Comparison of ENCODE assay signal across 8 cellular contexts in genomic region chr6:35259946-35260626, GRCh38. TPM values are rescaled to one million over a fixed set of nuclear protein-coding genes. Genes with fewer than 3 reads are reported as not detected.
DNase-seq lines count a peak whose midpoint lies in the region; ATAC-seq, FAIRE-seq and TF ChIP-seq lines count a peak whose summit lies in the region.

No MANE protein-coding gene starts in this region.

- H3K79me2 ChIP-seq in OCI-LY7 (ENCODE audit: insufficient read depth, low read depth, low read length) (peaks cover 22% of the 10 kb centered on the region; the same call in 1 of the 2 replicates), neural progenitor cell (ENCODE audit: low read depth) (peaks cover 48% of the 10 kb centered on the region)

- H3K4me3 Mint-ChIP-seq in activated T-helper 1 cell treated with anti-CD3 and anti-CD28 coated beads, Interleukin-12 subunit alpha, Interleukin-12 subunit beta, Interleukin-2, Interleukin-4 antibody, amounts not matched to agents 30 ng/mL and 10 ng/mL and 1 ng/mL, durations not matched to agents 14 hours and 24 hours and 36 hours: peak overlapping the region; percentile 86
- peak overlapping the region; percentile 95 for H3K4me3 Mint-ChIP-seq in neural progenitor cell

- H2AFZ ChIP-seq in OCI-LY7 (ENCODE audit: low read length) (peak overlapping the region; percentile 62; the same call in 1 of the 2 replicates), neural progenitor cell (replicated peaks) (no peak overlapping the region)

- H3K27ac ChIP-seq in A549 (peak overlapping the region; percentile 93 to 100), OCI-LY7 (ENCODE audit: low read depth, low read length, poor library complexity, severe bottlenecking) (peak overlapping the region; percentile 63), neural progenitor cell (peak overlapping the region; percentile 82), stomach smooth muscle (ENCODE audit: low read length) (peak overlapping the region; percentile 95)

- no peaks in the 10 kb centered on the region for H3K9me3 Mint-ChIP-seq in activated T-helper 1 cell treated with anti-CD3 and anti-CD28 coated beads, Interleukin-12 subunit alpha, Interleukin-12 subunit beta, Interleukin-2, Interleukin-4 antibody, amounts not matched to agents 30 ng/mL and 10 ng/mL and 1 ng/mL, durations not matched to agents 14 hours and 24 hours and 36 hours
- H3K9me3 Mint-ChIP-seq in neural progenitor cell: no peaks in the 10 kb centered on the region

- H4K20me1 ChIP-seq in OCI-LY7 (ENCODE audit: insufficient read depth, low read length): no peaks in the 10 kb centered on the region
- peaks cover 8% of the 10 kb centered on the region for H4K20me1 ChIP-seq in neural progenitor cell (ENCODE audit: low read depth)

- POLR2A ChIA-PET in A549 (lab: Yijun Ruan, JAX) (interaction anchor here (0.6 to 1.3 kb wide), 4 partner anchors 8 to 58 kb away, joined by 3 to 4 read pairs (median 4); no protein-coding TSS in a partner anchor), OCI-LY7 (lab: Charles Lee) (interaction anchor here (0.6 to 1.0 kb wide), 2 partner anchors 54 to 282 kb away, joined by 4 read pairs; no protein-coding TSS in a partner anchor)

- no peak for FAIRE-seq in A549 (lab: Jason Lieb, UNC)

- H3K4me3 ChIP-seq in A549: peak overlapping the region; percentile 62
- H3K4me3 ChIP-seq in OCI-LY7 (ENCODE audit: low read depth, low read length, poor library complexity, severe bottlenecking): peak overlapping the region; percentile 81
- H3K4me3 ChIP-seq in fibroblast of pulmonary artery (replicated peaks; ENCODE audit: low read depth, low read length): peak overlapping the region; percentile 94
- H3K4me3 ChIP-seq in neural progenitor cell: peak overlapping the region; percentile 76
- H3K4me3 ChIP-seq in stomach smooth muscle (ENCODE audit: low read length in 2 of 2): peak overlapping the region; percentile 82 to 98

- CTCF ChIA-PET in A549 (lab: Yijun Ruan, JAX): interaction anchor here (1.0 to 1.3 kb wide), 2 partner anchors 8 to 14 kb away, joined by 4 to 5 read pairs; no protein-coding TSS in a partner anchor
- CTCF ChIA-PET in OCI-LY7 (lab: Charles Lee; ENCODE audit: unreplicated experiment): no interaction called here

- H3K9ac ChIP-seq in neural progenitor cell (peak overlapping the region; percentile 53), stomach smooth muscle (ENCODE audit: low read length in 2 of 2) (peak overlapping the region; percentile 78 to 94)

- no peaks in the 10 kb centered on the region for H3K9me2 ChIP-seq in OCI-LY7 (ENCODE audit: insufficient read depth, low read length)

- peaks cover 4% of the 10 kb centered on the region for H3K36me3 Mint-ChIP-seq in activated T-helper 1 cell treated with anti-CD3 and anti-CD28 coated beads, Interleukin-12 subunit alpha, Interleukin-12 subunit beta, Interleukin-2, Interleukin-4 antibody, amounts not matched to agents 30 ng/mL and 10 ng/mL and 1 ng/mL, durations not matched to agents 14 hours and 24 hours and 36 hours (ENCODE audit: low read depth)
- H3K36me3 Mint-ChIP-seq in neural progenitor cell: peaks cover 3% of the 10 kb centered on the region

- H3K4me1 ChIP-seq in A549 (peaks cover 21% of the 10 kb centered on the region), OCI-LY7 (ENCODE audit: insufficient read depth, low read length, poor library complexity, severe bottlenecking) (peaks cover 31% of the 10 kb centered on the region), neural progenitor cell (peaks cover 28% of the 10 kb centered on the region), stomach smooth muscle (ENCODE audit: control insufficient read depth, insufficient read depth, low read length) (peaks cover 14% of the 10 kb centered on the region)

- DNase-seq in A549 (ENCODE audit: low read depth in 1 of 2, low spot score in 1 of 2) (peak; percentile 70 to 82), OCI-LY7 (ENCODE audit: low spot score) (peak; percentile 74), fibroblast of pulmonary artery (ENCODE audit: low read depth) (peak; percentile 51), neural progenitor cell (ENCODE audit: low spot score) (no peak)
- peak; percentile 63 for DNase-seq in activated T-helper 1 cell treated with anti-CD3 and anti-CD28 coated beads, Interleukin-12 subunit alpha, Interleukin-12 subunit beta, Interleukin-2, Interleukin-4 antibody, amounts not matched to agents 30 ng/mL and 10 ng/mL and 1 ng/mL, durations not matched to agents 14 hours and 24 hours and 36 hours (ENCODE audit: low spot score)

- no peaks in the 10 kb centered on the region for H3K9me3 ChIP-seq in A549
- H3K9me3 ChIP-seq in OCI-LY7 (ENCODE audit: low read length): no peaks in the 10 kb centered on the region
- H3K9me3 ChIP-seq in neural progenitor cell (ENCODE audit: low read depth): no peaks in the 10 kb centered on the region
- H3K9me3 ChIP-seq in stomach smooth muscle (ENCODE audit: control insufficient read depth in 2 of 2, low read length in 2 of 2): no peaks in the 10 kb centered on the region

- TF ChIP-seq EP300 in A549 (IDR thresholded peaks at IDR 0.05): no peak

- ATAC-seq in A549 (peak; percentile 64 to 70), GM18861 (IDR thresholded peaks at IDR 0.05; ENCODE audit: unreplicated experiment) (peak; percentile 21), HG03159 (IDR thresholded peaks at IDR 0.05; ENCODE audit: unreplicated experiment) (peak; percentile 28)

- no peaks in the 10 kb centered on the region for H3K36me3 ChIP-seq in OCI-LY7 (ENCODE audit: insufficient read depth, low read length)
- H3K36me3 ChIP-seq in neural progenitor cell: no peaks in the 10 kb centered on the region
- no peaks in the 10 kb centered on the region for H3K36me3 ChIP-seq in stomach smooth muscle (ENCODE audit: control insufficient read depth in 2 of 2, insufficient read depth in 2 of 2, low read length in 2 of 2)

- WGBS in A549 (ENCODE audit: missing lambda C conversion rate): 1% methylated on average over 9 of the region's 23 CpGs

- H3K4me2 ChIP-seq in A549: peak overlapping the region; percentile 97
- H3K4me2 ChIP-seq in OCI-LY7 (ENCODE audit: low read length): peak overlapping the region; percentile 96
- peak overlapping the region; percentile 87 for H3K4me2 ChIP-seq in neural progenitor cell

- H3K27me3 ChIP-seq in neural progenitor cell (no peaks in the 10 kb centered on the region), stomach smooth muscle (ENCODE audit: control insufficient read depth in 1 of 2, insufficient read depth in 2 of 2, low read length in 2 of 2) (no peaks in the 10 kb centered on the region)

- no TSS peak for BruUV-seq in OCI-LY7 (replicated peaks; lab: Mats Ljungman, UMichigan)

- no peak for TF ChIP-seq POLR2A in A549 (IDR thresholded peaks at IDR 0.05; ENCODE audit: low read length)

- peak overlapping the region; percentile 84 for H3K27ac Mint-ChIP-seq in activated T-helper 1 cell treated with anti-CD3 and anti-CD28 coated beads, Interleukin-12 subunit alpha, Interleukin-12 subunit beta, Interleukin-2, Interleukin-4 antibody, amounts not matched to agents 30 ng/mL and 10 ng/mL and 1 ng/mL, durations not matched to agents 14 hours and 24 hours and 36 hours
- peak overlapping the region; percentile 70 for H3K27ac Mint-ChIP-seq in neural progenitor cell

- TF ChIP-seq RAD21 in A549 (conservative IDR thresholded peaks at IDR 0.05 in 1 of 2, IDR thresholded peaks at IDR 0.05 in 1 of 2): no peak

- TF ChIP-seq CTCF in A549 (IDR thresholded peaks at IDR 0.05) (no peak), OCI-LY7 (conservative IDR thresholded peaks at IDR 0.05; ENCODE audit: low read length) (no peak), fibroblast of pulmonary artery (IDR thresholded peaks at IDR 0.05; ENCODE audit: low read length, missing control alignments) (no peak), neural progenitor cell (IDR thresholded peaks at IDR 0.05) (no peak)

- H3K27me3 Mint-ChIP-seq in activated T-helper 1 cell treated with anti-CD3 and anti-CD28 coated beads, Interleukin-12 subunit alpha, Interleukin-12 subunit beta, Interleukin-2, Interleukin-4 antibody, amounts not matched to agents 30 ng/mL and 10 ng/mL and 1 ng/mL, durations not matched to agents 14 hours and 24 hours and 36 hours (ENCODE audit: insufficient read depth): no peaks in the 10 kb centered on the region
- no peaks in the 10 kb centered on the region for H3K27me3 Mint-ChIP-seq in neural progenitor cell (ENCODE audit: insufficient read depth, low read depth)

- intact Hi-C loops in OCI-LY7 (cut with micrococcal nuclease; ENCODE audit: unreplicated experiment): no loop called here
- intact Hi-C loops in activated T-helper 1 cell treated with anti-CD3 and anti-CD28 coated beads, Interleukin-12 subunit alpha, Interleukin-12 subunit beta, Interleukin-2, Interleukin-4 antibody, amounts not matched to agents 30 ng/mL and 10 ng/mL and 1 ng/mL, durations not matched to agents 14 hours and 24 hours and 36 hours (cut with micrococcal nuclease): loop anchor here (1.0 to 2.0 kb wide), 6 partner anchors 43 to 503 kb away; partner anchors contain the start of genes ANKS1A, FANCE, PPARD and RPL10A

- peaks cover 24% of the 10 kb centered on the region for H3F3A ChIP-seq in neural progenitor cell (ENCODE audit: low read depth)

- peaks cover 41% of the 10 kb centered on the region for H3K4me1 Mint-ChIP-seq in activated T-helper 1 cell treated with anti-CD3 and anti-CD28 coated beads, Interleukin-12 subunit alpha, Interleukin-12 subunit beta, Interleukin-2, Interleukin-4 antibody, amounts not matched to agents 30 ng/mL and 10 ng/mL and 1 ng/mL, durations not matched to agents 14 hours and 24 hours and 36 hours (ENCODE audit: low read depth)
- peaks cover 30% of the 10 kb centered on the region for H3K4me1 Mint-ChIP-seq in neural progenitor cell

RNA-seq across cellular contexts. Expression of gene ZNF76, which starts 0.6 kb away (rescaled TPM):
- 7.9 and 12.0 TPM in 2 replicates for polyA plus RNA-seq in A549 (2011; rRNA removed)
- polyA plus RNA-seq in A549 (2012; cell fraction: cytosol; rRNA removed): 11.0 and 13.3 TPM in 2 replicates
- polyA plus RNA-seq in A549 (2012; cell fraction: nucleus; rRNA removed): 39.9 and 45.7 TPM in 2 replicates
- 10.5 to 10.9 TPM (median 10.6 TPM) in 3 replicates for polyA plus RNA-seq in A549 (2017; fragmentation: RNase III; extraction: RNeasy Plus Mini Kit Qiagen cat#74134 plus additional on column Dnase treatment)
- polyA minus RNA-seq in A549 (2011; rRNA and poly(A)+ RNA removed): 15.1 and 17.7 TPM in 2 replicates
- total RNA-seq in OCI-LY7 (2014; rRNA removed; shearing (Covaris generic)): 29.6 and 31.0 TPM in 2 replicates
- total RNA-seq in OCI-LY7 (2022): 59.5 and 65.4 TPM in 2 replicates
- 32.8 and 33.1 TPM in 2 replicates for total RNA-seq in activated T-helper 1 cell treated with anti-CD3 and anti-CD28 coated beads, Interleukin-12 subunit alpha, Interleukin-12 subunit beta, Interleukin-2, Interleukin-4 antibody, amounts not matched to agents 30 ng/mL and 10 ng/mL and 1 ng/mL, durations not matched to agents 14 hours and 24 hours and 36 hours
- 14.8 and 27.0 TPM in 2 replicates for total RNA-seq in neural progenitor cell (ENCODE audit: low replicate concordance)

RNA-seq across cellular contexts. Expression of gene DEF6, which starts 37.5 kb away (rescaled TPM):
- polyA plus RNA-seq in A549 (2011; rRNA removed) (0.05 and 0.13 TPM in 2 replicates), A549 (2017; fragmentation: RNase III; extraction: RNeasy Plus Mini Kit Qiagen cat#74134 plus additional on column Dnase treatment) (0.05 to 0.08 TPM (median 0.07 TPM) in 3 replicates)
- polyA plus RNA-seq in A549 (2012; cell fraction: cytosol; rRNA removed): 0.08 and 0.09 TPM in 2 replicates
- polyA plus RNA-seq in A549 (2012; cell fraction: nucleus; rRNA removed): 0.32 and 0.61 TPM in 2 replicates
- not detected in 2 replicates for polyA minus RNA-seq in A549 (2011; rRNA and poly(A)+ RNA removed)
- total RNA-seq in OCI-LY7 (2014; rRNA removed; shearing (Covaris generic)): 56.8 and 60.0 TPM in 2 replicates
- total RNA-seq in OCI-LY7 (2022) (53.7 and 53.8 TPM in 2 replicates), neural progenitor cell (ENCODE audit: low replicate concordance) (0.17 and 0.19 TPM in 2 replicates)
- total RNA-seq in activated T-helper 1 cell treated with anti-CD3 and anti-CD28 coated beads, Interleukin-12 subunit alpha, Interleukin-12 subunit beta, Interleukin-2, Interleukin-4 antibody, amounts not matched to agents 30 ng/mL and 10 ng/mL and 1 ng/mL, durations not matched to agents 14 hours and 24 hours and 36 hours: 123 and 125 TPM in 2 replicates

RNA-seq across cellular contexts. Expression of gene SCUBE3, which starts 46.3 kb away (rescaled TPM):
- polyA plus RNA-seq in A549 (2011; rRNA removed) (0.06 and 0.09 TPM in 2 replicates), A549 (2017; fragmentation: RNase III; extraction: RNeasy Plus Mini Kit Qiagen cat#74134 plus additional on column Dnase treatment) (0.07 to 0.13 TPM (median 0.09 TPM) in 3 replicates)
- 0.03 and 0.05 TPM in 2 replicates for polyA plus RNA-seq in A549 (2012; cell fraction: cytosol; rRNA removed)
- polyA plus RNA-seq in A549 (2012; cell fraction: nucleus; rRNA removed): 0.11 TPM in 2 replicates
- polyA minus RNA-seq in A549 (2011; rRNA and poly(A)+ RNA removed): 0.04 and 0.15 TPM in 2 replicates
- not detected in 2 replicates for total RNA-seq in OCI-LY7 (2014; rRNA removed; shearing (Covaris generic))
- total RNA-seq in OCI-LY7 (2022) (not detected in 2 replicates), neural progenitor cell (ENCODE audit: low replicate concordance) (9.0 and 11.4 TPM in 2 replicates)
- 0.05 TPM in 1 of 2 replicates, not detected in the other for total RNA-seq in activated T-helper 1 cell treated with anti-CD3 and anti-CD28 coated beads, Interleukin-12 subunit alpha, Interleukin-12 subunit beta, Interleukin-2, Interleukin-4 antibody, amounts not matched to agents 30 ng/mL and 10 ng/mL and 1 ng/mL, durations not matched to agents 14 hours and 24 hours and 36 hours

Comparison
In these comparisons a context has a peak if more than half of its experiments do, and no peak if none do; other contexts are left out.
1. RNA of gene DEF6, which starts 37.5 kb away (total RNA-seq): 123 to 125 TPM in activated T-helper 1 cell treated with anti-CD3 and anti-CD28 coated beads, Interleukin-12 subunit alpha, Interleukin-12 subunit beta, Interleukin-2, Interleukin-4 antibody, amounts not matched to agents 30 ng/mL and 10 ng/mL and 1 ng/mL, durations not matched to agents 14 hours and 24 hours and 36 hours and 53.7 to 60.0 TPM in OCI-LY7; 0.17 to 0.19 TPM in neural progenitor cell; every median in the first group is over 10 times any median in the second.
2. Peak in every context shown above with its lines, with median percentiles within 50 percentile points of each other: ATAC-seq, H3K27ac ChIP-seq, H3K4me2 ChIP-seq and H3K4me3 ChIP-seq.